ENCODE assay signal across 1 cellular context in genomic region chr17:81636505-81637288, GRCh38.
TF ChIP-seq lines count a peak whose summit lies in the region.

TSS of gene NPLOC4 (minus strand) at chr17:81637112. CDS start at chr17:81636930, 182 bp downstream.
TSS of gene TSPAN10 (plus strand) at chr17:81637196. CDS start at chr17:81642413, 5,217 bp downstream.

TF ChIP-seq in Ishikawa, 13 proteins besides CTCF, POLR2A, EP300 and RAD21 (continued from another document):
- TF ChIP-seq TAF1 (IDR thresholded peaks at IDR 0.05; ENCODE audit: low read depth) (peak; percentile 99), FOXM1 (IDR thresholded peaks at IDR 0.05; ENCODE audit: borderline replicate concordance, low read depth) (no peak)
- TF ChIP-seq, protein P1, sequence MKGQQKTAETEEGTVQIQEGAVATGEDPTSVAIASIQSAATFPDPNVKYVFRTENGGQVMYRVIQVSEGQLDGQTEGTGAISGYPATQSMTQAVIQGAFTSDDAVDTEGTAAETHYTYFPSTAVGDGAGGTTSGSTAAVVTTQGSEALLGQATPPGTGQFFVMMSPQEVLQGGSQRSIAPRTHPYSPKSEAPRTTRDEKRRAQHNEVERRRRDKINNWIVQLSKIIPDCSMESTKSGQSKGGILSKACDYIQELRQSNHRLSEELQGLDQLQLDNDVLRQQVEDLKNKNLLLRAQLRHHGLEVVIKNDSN (IDR thresholded peaks at IDR 0.05) = peak; percentile 66
